In the genomic region with DNA sequence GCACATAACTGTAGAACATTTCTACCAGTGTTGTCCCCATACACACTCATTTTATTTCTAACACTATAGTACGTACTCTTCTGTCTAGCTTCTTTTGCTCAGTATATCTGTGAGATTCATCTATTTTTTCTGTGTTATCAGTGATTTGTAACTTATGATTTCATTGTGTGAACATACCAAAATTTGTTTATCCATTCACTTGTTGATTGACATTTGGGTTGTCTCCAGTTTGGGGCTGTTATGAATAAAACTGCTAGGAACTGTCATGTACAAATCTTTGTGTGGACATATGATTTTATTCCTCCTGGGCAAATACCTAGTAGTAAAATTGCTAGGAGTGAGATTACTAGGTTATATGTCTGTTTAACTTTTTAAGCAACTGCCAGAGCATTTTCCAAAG, we compare ENCODE assay signal across 1 cellular context.
TF ChIP-seq lines count a peak whose summit lies in the region.

No MANE protein-coding gene starts in this region.

TF ChIP-seq in GM12878, 131 proteins besides CTCF, POLR2A, EP300 and RAD21:
- TF ChIP-seq MYC (IDR thresholded peaks at IDR 0.05; ENCODE audit: insufficient read depth, insufficient read length, insufficient replicate concordance, low read length, severe bottlenecking): no peak
- TF ChIP-seq KAT2A (conservative IDR thresholded peaks at IDR 0.05; ENCODE audit: control insufficient read depth, low read depth, low read length): no peak
- no peak for TF ChIP-seq ELK1 (IDR thresholded peaks at IDR 0.05; ENCODE audit: low read depth, low read length)
- TF ChIP-seq SREBF2 (IDR thresholded peaks at IDR 0.05; ENCODE audit: low read length): no peak
- TF ChIP-seq ASH2L (IDR thresholded peaks at IDR 0.05; ENCODE audit: borderline replicate concordance, low read depth): no peak
- TF ChIP-seq FOXK2 (IDR thresholded peaks at IDR 0.05): no peak
- TF ChIP-seq WRNIP1 (IDR thresholded peaks at IDR 0.05; ENCODE audit: borderline replicate concordance, low read depth, low read length): no peak
- no peak for TF ChIP-seq SUZ12 (IDR thresholded peaks at IDR 0.05; ENCODE audit: unreplicated experiment)
- TF ChIP-seq CHD4 (IDR thresholded peaks at IDR 0.05): no peak
- no peak for TF ChIP-seq SMARCA5 (IDR thresholded peaks at IDR 0.05)
- no peak for TF ChIP-seq TCF3 (IDR thresholded peaks at IDR 0.05; ENCODE audit: borderline replicate concordance, insufficient read depth, low read depth, low read length)
- TF ChIP-seq RELB (IDR thresholded peaks at IDR 0.05; ENCODE audit: low read depth): no peak
- no peak for TF ChIP-seq IKZF1 (conservative IDR thresholded peaks at IDR 0.05)
- no peak for TF ChIP-seq FOS (IDR thresholded peaks at IDR 0.05; ENCODE audit: borderline replicate concordance, extremely low read depth, insufficient read length)
